Comparison of ENCODE assay signal across 9 cellular contexts in genomic region chr12:132471011-132471857, GRCh38. TPM values are rescaled to one million over a fixed set of nuclear protein-coding genes. Genes with fewer than 3 reads are reported as not detected.
DNase-seq lines count a peak whose midpoint lies in the region; ATAC-seq, FAIRE-seq and TF ChIP-seq lines count a peak whose summit lies in the region.
"Had no signal": no experiment of that assay in that cellular context is flagged by ENCODE, and none has a peak within 500 bp of the region (broad histone marks: within the 10 kb centered on the region; RNA-seq: fewer than 3 reads in every experiment).

No MANE protein-coding gene starts in this region.

- FAIRE-seq in frontal cortex (lab: Jason Lieb, UNC), result no peak

- TF ChIP-seq CTCF in right atrium auricular region (IDR thresholded peaks at IDR 0.05) (no peak), OCI-LY3 (IDR thresholded peaks at IDR 0.05; ENCODE audit: low read depth, low read length) (no peak), testis (IDR thresholded peaks at IDR 0.05) (no peak)

- 0 out of 2 replicates have a peak overlapping the region, but pooled peaks have one; percentile 2 for H3K9ac ChIP-seq in OCI-LY3 (ENCODE audit: low read length)
- H3K9ac ChIP-seq: parathyroid adenoma had no signal

- no peaks in the 10 kb centered on the region for H3K79me2 ChIP-seq in OCI-LY3 (ENCODE audit: low read length)
- H3K79me2 ChIP-seq: parathyroid adenoma had no signal

- ATAC-seq in Right ventricle myocardium superior (ENCODE audit: poor library complexity) (peak; percentile 87), GM18867 (IDR thresholded peaks at IDR 0.05; ENCODE audit: unreplicated experiment) (no peak)

- H3K4me1 ChIP-seq in right atrium auricular region (no peaks in the 10 kb centered on the region), OCI-LY3 (ENCODE audit: low read length) (peaks cover 31% of the 10 kb centered on the region), testis (no peaks in the 10 kb centered on the region)
- H3K4me1 ChIP-seq: parathyroid adenoma had no signal

- H3K4me2 ChIP-seq in OCI-LY3 (ENCODE audit: low read length), result peak overlapping the region; percentile 32

- no peak overlapping the region for H3K4me3 ChIP-seq in right atrium auricular region
- H3K4me3 ChIP-seq in OCI-LY3 (ENCODE audit: low read length), result no peak overlapping the region
- no peak overlapping the region for H3K4me3 ChIP-seq in testis

- no peaks in the 10 kb centered on the region for H3K36me3 ChIP-seq in right atrium auricular region
- H3K36me3 ChIP-seq in OCI-LY3 (replicated peaks; ENCODE audit: low read depth, low read length), result no peaks in the 10 kb centered on the region
- no peaks in the 10 kb centered on the region for H3K36me3 ChIP-seq in testis (ENCODE audit: low read depth, missing control alignments)

- H3K27ac ChIP-seq in right atrium auricular region, result no peak overlapping the region
- no peak overlapping the region for H3K27ac ChIP-seq in OCI-LY3 (ENCODE audit: low read length)
- no peak overlapping the region for H3K27ac ChIP-seq in testis
- H3K27ac ChIP-seq: parathyroid adenoma had no signal

- peak; percentile 44 for DNase-seq in Right ventricle myocardium superior
- DNase-seq in right atrium auricular region (ENCODE audit: low spot score), result no peak
- peak; percentile 31 for DNase-seq in germinal center (ENCODE audit: low spot score)
- no peak for DNase-seq in frontal cortex (ENCODE audit: low spot score in 2 of 2)
- no peak for DNase-seq in testis
- no peak for DNase-seq in hypothalamus (lab: John Stamatoyannopoulos, UW)

- H3K9me3 ChIP-seq in right atrium auricular region (no peaks in the 10 kb centered on the region), OCI-LY3 (ENCODE audit: insufficient read depth, low read length) (no peaks in the 10 kb centered on the region), testis (no peaks in the 10 kb centered on the region)

- TF ChIP-seq POLR2A in testis (IDR thresholded peaks at IDR 0.05), result no peak

- H3K27me3 ChIP-seq in right atrium auricular region, result no peaks in the 10 kb centered on the region
- H3K27me3 ChIP-seq in OCI-LY3 (ENCODE audit: low read depth, low read length), result no peaks in the 10 kb centered on the region
- no peaks in the 10 kb centered on the region for H3K27me3 ChIP-seq in testis

- intact Hi-C loops in Right ventricle myocardium superior (cut with DNase I) (no loop called here), testis (cut with DNase I; ENCODE audit: low total_unique reads) (no loop called here)

- H4K20me1 ChIP-seq in OCI-LY3 (ENCODE audit: insufficient read depth, low read length), result no peaks in the 10 kb centered on the region

- 65 to 76% methylated on average over 18 of the region's 18 CpGs for WGBS in testis, 2 donors

- H2AFZ ChIP-seq in OCI-LY3 (ENCODE audit: low read depth, low read length), result peak overlapping the region; percentile 84; the same call in 1 of the 2 replicates
- H2AFZ ChIP-seq: parathyroid adenoma had no signal

RNA-seq across cellular contexts. Expression of gene FBRSL1, which starts 18.7 kb away (rescaled TPM):
- 58.6 TPM for total RNA-seq in Right ventricle myocardium superior
- 10 to 100 TPM; 19.3 to 20.4 TPM for total RNA-seq in right atrium auricular region
- 4.1 TPM for total RNA-seq in frontal cortex
- 10 to 100 TPM; 88.3 to 98.9 TPM for total RNA-seq in testis
- 51.1 TPM for polyA plus RNA-seq in testis (ENCODE audit: insufficient read depth, low read depth, low replicate concordance)

Comparison
In these comparisons a context has a peak if more than half of its experiments do, and no peak if none do; other contexts are left out.
1. DNase-seq: peak in Right ventricle myocardium superior (single experiment) and germinal center (single experiment); none in right atrium auricular region (single experiment), frontal cortex (0 of 2), testis (single experiment) and hypothalamus (0 of 51).